8 cellular contexts compared by ENCODE assay signal in the genomic region with DNA sequence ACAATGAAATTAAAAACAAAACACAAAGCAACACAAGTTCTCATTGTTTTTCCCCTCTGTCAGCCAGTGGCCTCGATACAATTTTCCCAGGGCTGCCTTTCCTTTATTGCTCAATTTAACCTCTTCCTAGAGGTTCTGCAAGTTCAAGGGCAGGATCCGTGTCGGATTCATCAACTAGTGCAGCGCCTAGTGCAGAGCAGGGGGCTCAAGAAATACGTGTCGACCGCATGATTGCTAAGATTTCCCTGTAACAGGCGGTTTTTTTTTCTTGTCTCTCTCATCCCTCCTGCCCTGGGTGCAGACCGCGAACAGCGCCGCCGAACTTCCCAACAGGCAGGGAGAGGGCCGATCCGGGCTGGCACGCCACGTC. TPM values are rescaled to one million over a fixed set of nuclear protein-coding genes. Genes with fewer than 3 reads are reported as not detected.
DNase-seq lines count a peak whose midpoint lies in the region; ATAC-seq and TF ChIP-seq lines count a peak whose summit lies in the region.

No MANE protein-coding gene starts in this region.

- H3K4me3 ChIP-seq in CD4-positive, alpha-beta memory T cell (ENCODE audit: low read length in 2 of 2) = peak overlapping the region; percentile 54 to 93
- H3K4me3 ChIP-seq in HUES6 (ENCODE audit: low read depth, low read length) (peak overlapping the region; percentile 97), iPS-20b (ENCODE audit: low read length) (peak overlapping the region; percentile 76)

- peaks cover 24 to 65% (median 44%) of the 10 kb centered on the region in 4 donors for H3K4me1 Mint-ChIP-seq in CD4-positive, alpha-beta memory T cell
- peaks cover 48% of the 10 kb centered on the region for H3K4me1 Mint-ChIP-seq in activated naive CD4-positive, alpha-beta T cell treated with anti-CD3 and anti-CD28 coated beads, Interleukin-2, amount 10 ng/mL, durations not matched to agents 7 days and 5 days

- no peaks in the 10 kb centered on the region for H3K9me3 Mint-ChIP-seq in CD4-positive, alpha-beta memory T cell
- no peaks in the 10 kb centered on the region for H3K9me3 Mint-ChIP-seq in activated naive CD4-positive, alpha-beta T cell treated with anti-CD3 and anti-CD28 coated beads, Interleukin-2, amount 10 ng/mL, durations not matched to agents 7 days and 5 days

- peak overlapping the region; percentile 91 for H3K27ac ChIP-seq in CD4-positive, alpha-beta memory T cell (ENCODE audit: low read depth, low read length)
- H3K27ac ChIP-seq in HUES6 (ENCODE audit: low read depth, low read length) (peak overlapping the region; percentile 89; the same call in 1 of the 2 replicates), iPS-20b (ENCODE audit: low read length) (no peak overlapping the region)

- H3K9ac ChIP-seq in HUES6 (ENCODE audit: low read length) (peak overlapping the region; percentile 95), iPS-20b (ENCODE audit: low read depth, low read length) (peak overlapping the region; percentile 38; the same call in 1 of the 2 replicates)

- TF ChIP-seq POLR2A in erythroblast (IDR thresholded peaks at IDR 0.05; ENCODE audit: low read length) = no peak

- H3K4me1 ChIP-seq in CD4-positive, alpha-beta memory T cell (ENCODE audit: insufficient read depth, low read length) = peaks cover 43% of the 10 kb centered on the region
- peaks cover 32% of the 10 kb centered on the region for H3K4me1 ChIP-seq in HUES6 (ENCODE audit: control insufficient read depth, insufficient read depth, low read length)
- peaks cover 10% of the 10 kb centered on the region for H3K4me1 ChIP-seq in iPS-20b (ENCODE audit: insufficient read depth, low read length)

- peak overlapping the region; percentile 95 to 100 (median 99) for H3K27ac Mint-ChIP-seq in CD4-positive, alpha-beta memory T cell
- peak overlapping the region; percentile 99 for H3K27ac Mint-ChIP-seq in activated naive CD4-positive, alpha-beta T cell treated with anti-CD3 and anti-CD28 coated beads, Interleukin-2, amount 10 ng/mL, durations not matched to agents 7 days and 5 days

- peaks cover 12% of the 10 kb centered on the region for H3K36me3 ChIP-seq in CD4-positive, alpha-beta memory T cell (ENCODE audit: insufficient read depth, low read length)
- peaks cover 16% of the 10 kb centered on the region; the same call in 1 of the 2 replicates for H3K36me3 ChIP-seq in HUES6 (ENCODE audit: control insufficient read depth, insufficient read depth, low read length)
- no peaks in the 10 kb centered on the region for H3K36me3 ChIP-seq in iPS-20b (ENCODE audit: insufficient read depth, low read depth, low read length)

- H3K27me3 Mint-ChIP-seq in CD4-positive, alpha-beta memory T cell = no peaks in the 10 kb centered on the region
- peaks cover 3% of the 10 kb centered on the region for H3K27me3 Mint-ChIP-seq in activated naive CD4-positive, alpha-beta T cell treated with anti-CD3 and anti-CD28 coated beads, Interleukin-2, amount 10 ng/mL, durations not matched to agents 7 days and 5 days

- DNase-seq in CD4-positive, alpha-beta memory T cell = peak in 2 of 5 donors; percentile 56 to 69
- DNase-seq in activated naive CD4-positive, alpha-beta T cell treated with anti-CD3 and anti-CD28 coated beads, Interleukin-2, amount 10 ng/mL, durations not matched to agents 7 days and 5 days = no peak
- no peak for DNase-seq in stimulated activated naive CD8-positive, alpha-beta T cell treated with anti-CD3 and anti-CD28 coated beads, Interleukin-15, Interleukin-2, amounts not matched to agents 100 U/mL and 50 U/mL, for 24 hours
- DNase-seq in erythroblast (lab: John Stamatoyannopoulos, UW) (no peak), globus pallidus (ENCODE audit: low spot score) (no peak)

- peak; percentile 1 for ATAC-seq in stimulated activated naive CD8-positive, alpha-beta T cell treated with anti-CD3 and anti-CD28 coated beads, Interleukin-15, Interleukin-2, amounts not matched to agents 100 U/mL and 50 U/mL, for 24 hours
- ATAC-seq in GM21515 (IDR thresholded peaks at IDR 0.05; ENCODE audit: unreplicated experiment) = no peak

- no peaks in the 10 kb centered on the region for H3K27me3 ChIP-seq in CD4-positive, alpha-beta memory T cell (ENCODE audit: insufficient read depth, low read length)
- H3K27me3 ChIP-seq in HUES6 (ENCODE audit: control insufficient read depth, insufficient read depth, low read length) (peaks cover 22% of the 10 kb centered on the region), iPS-20b (ENCODE audit: insufficient read depth, low read length) (peaks cover 61% of the 10 kb centered on the region)

- CTCF ChIA-PET in CD4-positive, alpha-beta memory T cell (lab: Charles Lee; ENCODE audit: partially characterized antibody) = interaction anchor here (1.6 to 12.9 kb wide), 9 partner anchors 12 to 266 kb away, joined by 3 to 251 read pairs (median 9); no protein-coding TSS in a partner anchor
- CTCF ChIA-PET in activated naive CD4-positive, alpha-beta T cell treated with anti-CD3 and anti-CD28 coated beads, Interleukin-2, amount 10 ng/mL, durations not matched to agents 7 days and 5 days (lab: Charles Lee) = interaction anchor here (0.8 to 11.3 kb wide), 17 partner anchors 10 to 265 kb away, joined by 3 to 158 read pairs (median 11); no protein-coding TSS in a partner anchor

- H3K4me3 Mint-ChIP-seq in CD4-positive, alpha-beta memory T cell = peak overlapping the region; percentile 93 to 100 (median 98)
- H3K4me3 Mint-ChIP-seq in activated naive CD4-positive, alpha-beta T cell treated with anti-CD3 and anti-CD28 coated beads, Interleukin-2, amount 10 ng/mL, durations not matched to agents 7 days and 5 days = peak overlapping the region; percentile 97

- H3K36me3 Mint-ChIP-seq in CD4-positive, alpha-beta memory T cell = peaks cover 22 to 42% of the 10 kb centered on the region in 2 donors
- H3K36me3 Mint-ChIP-seq in activated naive CD4-positive, alpha-beta T cell treated with anti-CD3 and anti-CD28 coated beads, Interleukin-2, amount 10 ng/mL, durations not matched to agents 7 days and 5 days = peaks cover 42% of the 10 kb centered on the region

- POLR2A ChIA-PET in CD4-positive, alpha-beta memory T cell (lab: Charles Lee; ENCODE audit: partially characterized antibody) = interaction anchor here (0.9 to 14.0 kb wide), 22 partner anchors 9 to 485 kb away, joined by 3 to 580 read pairs (median 7); a partner anchor contains a TSS

- H3K9me3 ChIP-seq in CD4-positive, alpha-beta memory T cell (ENCODE audit: control insufficient read depth in 1 of 2, low read length in 2 of 2) = no peaks in the 10 kb centered on the region
- H3K9me3 ChIP-seq in HUES6 (ENCODE audit: control insufficient read depth, insufficient read depth, low read depth, low read length) (no peaks in the 10 kb centered on the region), iPS-20b (ENCODE audit: insufficient read depth, low read depth, low read length) (no peaks in the 10 kb centered on the region)

- intact Hi-C loops in CD4-positive, alpha-beta memory T cell (cut with micrococcal nuclease) = loop anchor here (1.0 to 5.0 kb wide), 5 partner anchors 41 to 209 kb away; a partner anchor contains a TSS

RNA-seq across cellular contexts. Expression of a gene that starts 1.4 kb away (rescaled TPM):
- 10 to 100 TPM; 44.9 to 45.8 TPM for total RNA-seq in CD4-positive, alpha-beta memory T cell
- polyA plus RNA-seq in CD4-positive, alpha-beta memory T cell = 10 to 100 TPM; 33.0 to 34.6 TPM
